In genomic region chr14:100323121-100323941, GRCh38 we compare ENCODE assay signal across 1 cellular context.
TF ChIP-seq lines count a peak whose summit lies in the region.

Gene SLC25A47 (plus strand): TSS chr14:100323339. CDS start chr14:100323415, 76 bp downstream.

TF ChIP-seq in WTC11, 78 proteins besides CTCF, POLR2A, EP300 and RAD21 (continued from another document):
- TF ChIP-seq AFF4 (CRISPR knock-in tag; IDR thresholded peaks at IDR 0.05; ENCODE audit: borderline replicate concordance) (no peak), STAT6 (CRISPR knock-in tag; conservative IDR thresholded peaks at IDR 0.05; ENCODE audit: low read depth) (no peak), ZBTB21 (CRISPR knock-in tag; IDR thresholded peaks at IDR 0.05; ENCODE audit: borderline replicate concordance) (no peak), GTF2I (CRISPR knock-in tag; conservative IDR thresholded peaks at IDR 0.05) (no peak), CBFB (CRISPR knock-in tag; IDR thresholded peaks at IDR 0.05; ENCODE audit: low read depth) (no peak), FOXP1 (CRISPR knock-in tag; IDR thresholded peaks at IDR 0.05; ENCODE audit: borderline replicate concordance) (no peak)
TF ChIP-seq in WTC11: peak in this region for 0.
